ENCODE assay signal across 21 cellular contexts in the genomic region with DNA sequence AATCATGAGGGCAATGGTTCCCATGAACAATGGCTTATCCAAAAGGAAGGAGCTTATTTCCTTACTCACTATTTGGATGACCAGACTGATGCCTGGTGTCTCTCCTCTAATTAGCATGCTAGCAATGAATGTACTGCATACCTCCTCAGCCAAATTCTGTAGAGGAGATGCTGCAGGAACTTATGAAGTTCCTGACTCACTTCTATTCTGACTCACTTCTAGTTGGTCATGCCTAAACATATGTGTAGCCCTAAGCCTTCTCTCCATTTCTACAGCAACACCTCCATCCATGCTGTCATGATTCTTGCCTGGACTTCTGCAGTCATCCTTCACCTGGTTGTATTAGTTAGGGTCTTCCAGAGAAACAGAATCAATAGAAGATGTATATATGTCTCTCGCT.
"Had no signal": no experiment of that assay in that cellular context is flagged by ENCODE, and none has a peak within 500 bp of the region (broad histone marks: within the 10 kb centered on the region; RNA-seq: fewer than 3 reads in every experiment).

No MANE protein-coding gene starts in this region.

- H3K4me1 Mint-ChIP-seq: endodermal cell had no signal

- H3K4me1 ChIP-seq: gastrocnemius medialis, heart right ventricle, psoas muscle, right lobe of liver, stomach had no signal

- DNase-seq: effector CD4-positive, alpha-beta T cell; endodermal cell; gastrocnemius medialis; heart right ventricle; hypothalamus; kidney glomerular epithelial cell; mucosa of descending colon; naive thymus-derived CD8-positive, alpha-beta T cell; psoas muscle; retina; right lobe of liver; spleen; stimulated activated CD4-positive, alpha-beta T cell treated with anti-CD3 and anti-CD28 coated beads, Interleukin-15, amount 100 ng/mL, for 24 hours; stimulated activated CD4-positive, alpha-beta T cell treated with anti-CD3 and anti-CD28 coated beads, Interleukin-1b, Interleukin-23, amount 100 ng/mL, for 48 hours; stimulated activated CD4-positive, alpha-beta T cell treated with anti-CD3 and anti-CD28 coated beads, Interleukin-4, amount 100 ng/mL, for 24 hours; stimulated activated naive CD4-positive, alpha-beta T cell; stomach had no signal

- H3K4me3 Mint-ChIP-seq: endodermal cell; naive thymus-derived CD8-positive, alpha-beta T cell; type B pancreatic cell had no signal

- H3K4me3 ChIP-seq: coronary artery, gastrocnemius medialis, heart right ventricle, mucosa of descending colon, psoas muscle, right lobe of liver, spleen, stomach had no signal

- H3K36me3 Mint-ChIP-seq: naive thymus-derived CD8-positive, alpha-beta T cell; type B pancreatic cell had no signal

- H3K27me3 ChIP-seq: gastrocnemius medialis, neutrophil, right lobe of liver, spleen, stomach had no signal

- H3K9me3 ChIP-seq: gastrocnemius medialis, heart right ventricle, mucosa of descending colon, neutrophil, psoas muscle, right lobe of liver had no signal

- H3K9me3 Mint-ChIP-seq: type B pancreatic cell had no signal

- H3K27ac ChIP-seq: coronary artery, gastrocnemius medialis, heart right ventricle, neutrophil, psoas muscle, right lobe of liver, stomach had no signal

- H3K27ac Mint-ChIP-seq: endodermal cell; naive thymus-derived CD8-positive, alpha-beta T cell; type B pancreatic cell had no signal

- ATAC-seq: gastrocnemius medialis; heart right ventricle; left lobe of liver; mucosa of descending colon; naive thymus-derived CD8-positive, alpha-beta T cell; psoas muscle; right lobe of liver had no signal

- H3K36me3 ChIP-seq: gastrocnemius medialis, heart right ventricle, neutrophil, right lobe of liver, spleen, stomach had no signal
